ENCODE assay signal across 1 cellular context in genomic region chr16:3461120-3461519, GRCh38.
TF ChIP-seq lines count a peak whose summit lies in the region.

No MANE protein-coding gene starts in this region.

TF ChIP-seq in GM23338, 12 proteins besides CTCF, POLR2A, EP300 and RAD21:
- TF ChIP-seq CREB1 (CRISPR knock-in tag; IDR thresholded peaks at IDR 0.05; ENCODE audit: low read depth) (no peak), ZNF331 (CRISPR knock-in tag; IDR thresholded peaks at IDR 0.05; ENCODE audit: low read depth) (no peak), ETS1 (IDR thresholded peaks at IDR 0.05) (no peak), EZH2 (IDR thresholded peaks at IDR 0.05; ENCODE audit: low read depth, unreplicated experiment) (no peak), REST (IDR thresholded peaks at IDR 0.05; ENCODE audit: unreplicated experiment) (no peak), NANOG (IDR thresholded peaks at IDR 0.05; ENCODE audit: borderline replicate concordance) (no peak), ZNF462 (CRISPR knock-in tag; IDR thresholded peaks at IDR 0.05) (no peak), ZNF114 (CRISPR knock-in tag; IDR thresholded peaks at IDR 0.05) (no peak), EZH2phosphoT487 (IDR thresholded peaks at IDR 0.05; ENCODE audit: unreplicated experiment) (no peak), POLR2AphosphoS5 (IDR thresholded peaks at IDR 0.05; ENCODE audit: low read depth) (no peak), STAT1 (IDR thresholded peaks at IDR 0.05; ENCODE audit: unreplicated experiment) (no peak), JUNB (IDR thresholded peaks at IDR 0.05; ENCODE audit: unreplicated experiment) (no peak)
